ENCODE assay signal across 26 cellular contexts in the genomic region with DNA sequence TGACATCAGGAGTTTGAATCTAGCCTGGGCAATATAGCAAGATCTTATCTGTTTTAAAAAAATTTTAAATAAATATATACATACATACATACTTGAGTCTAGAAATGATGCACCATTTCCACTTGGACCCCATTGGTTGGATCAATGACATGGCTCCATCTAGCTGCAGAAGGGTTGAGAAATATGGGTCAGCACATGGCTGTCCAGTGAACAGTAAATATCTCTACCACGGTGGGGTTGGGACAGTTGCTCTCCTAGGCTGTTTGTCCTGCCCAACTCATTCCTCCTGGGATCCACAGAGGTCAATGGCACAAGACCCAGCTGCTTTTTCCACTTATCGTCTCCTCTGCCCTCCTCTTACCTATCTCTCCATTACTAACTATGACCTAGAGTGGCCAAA.
"Had no signal": no experiment of that assay in that cellular context is flagged by ENCODE, and none has a peak within 500 bp of the region (broad histone marks: within the 10 kb centered on the region; RNA-seq: fewer than 3 reads in every experiment).

No MANE protein-coding gene starts in this region.

- H3K27ac ChIP-seq: adrenal gland, ascending aorta, lower lobe of right lung, neutrophil, pancreas, upper lobe of right lung, WERI-Rb-1 had no signal

- H3K27me3 ChIP-seq: adrenal gland, ascending aorta, dorsolateral prefrontal cortex, pancreas, upper lobe of right lung had no signal

- ATAC-seq: activated naive CD4-positive, alpha-beta T cell treated with anti-CD3 and anti-CD28 coated beads, Interleukin-2, amount 50 U/mL, for 72 hours; activated T-helper 17 cell treated with anti-CD3 and anti-CD28 coated beads, Interleukin-2, amount 50 U/mL, for 72 hours; effector memory CD8-positive, alpha-beta T cell; esophagus mucosa; left lobe of liver; lower lobe of right lung; natural killer cell treated with Interleukin-12 subunit alpha and Interleukin-12 subunit beta and Interleukin-15 and Interleukin-18, amount 100 ng/mL, for 72 hours; pancreas; right cardiac atrium; stimulated activated memory B cell treated with anti-CD40 and anti-IgM and Interleukin-4, amounts not matched to agents 10 μg/mL and 1 μg/mL and 100 μg/mL, for 72 hours; T-cell; upper lobe of right lung had no signal

- DNase-seq: activated CD4-positive, alpha-beta T cell treated with anti-CD3 and anti-CD28 coated beads, Interleukin-2, amount 50 U/mL, for 4 hours; activated CD8-positive, alpha-beta memory T cell treated with anti-CD3 and anti-CD28 coated beads for 24 hours; activated CD8-positive, alpha-beta memory T cell treated with anti-CD3 and anti-CD28 coated beads, Interleukin-2, amount 50 U/mL, for 4 hours; activated T-cell treated with anti-CD3 and anti-CD28 coated beads, Interleukin-2, amount 50 U/mL, for 24 hours; central memory CD4-positive, alpha-beta T cell; effector memory CD8-positive, alpha-beta T cell; foreskin melanocyte; immature natural killer cell; lower lobe of right lung; right cardiac atrium; T-cell; WERI-Rb-1 had no signal

- H3K4me1 ChIP-seq: adrenal gland, ascending aorta, lower lobe of right lung, pancreas, upper lobe of right lung had no signal

- H3K9me3 ChIP-seq: adrenal gland, ascending aorta, lower lobe of right lung, neutrophil, pancreas, upper lobe of right lung had no signal

- H3K4me3 ChIP-seq: adrenal gland, ascending aorta, dorsolateral prefrontal cortex, lower lobe of right lung, pancreas, upper lobe of right lung had no signal

- H3K36me3 ChIP-seq: adrenal gland, ascending aorta, lower lobe of right lung, neutrophil, upper lobe of right lung, WERI-Rb-1 had no signal

- FAIRE-seq: colon, pancreas, TTC549 had no signal
